ENCODE assay signal across 9 cellular contexts in the genomic region with DNA sequence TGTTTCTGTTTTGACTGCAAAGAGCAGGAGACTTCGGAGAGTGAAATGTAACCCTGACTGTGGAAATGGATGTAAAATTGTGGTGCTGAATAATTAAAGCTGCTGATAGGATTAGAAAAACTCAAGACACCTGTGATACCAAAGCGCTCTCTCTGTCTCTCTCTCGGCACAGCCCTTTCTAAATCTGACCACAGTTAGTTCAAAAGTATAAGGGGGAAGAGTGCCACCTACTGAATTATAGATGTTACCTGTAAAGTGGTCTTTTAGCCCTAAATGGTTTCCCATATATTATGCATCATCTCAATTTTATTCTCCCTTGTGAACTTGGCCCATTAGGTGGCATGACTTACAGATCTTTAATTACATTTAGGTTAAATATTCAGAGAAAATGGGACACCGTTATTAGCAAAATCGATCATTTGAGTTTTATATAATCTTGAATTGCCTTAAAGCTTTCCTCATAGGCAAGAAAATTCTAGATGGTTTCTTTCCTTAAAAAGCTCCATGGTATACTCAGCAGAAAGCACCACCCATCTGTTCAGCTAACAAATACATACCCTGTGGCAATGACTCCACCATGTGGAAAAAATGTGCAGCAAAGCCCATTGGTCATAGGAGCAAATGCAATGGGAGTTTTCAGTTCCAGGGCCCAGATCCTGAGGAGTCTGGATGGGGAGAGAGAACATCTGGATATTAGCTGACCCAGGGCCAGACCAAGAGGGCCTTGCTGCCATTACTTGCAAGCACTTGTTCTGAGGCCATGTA. TPM values are rescaled to one million over a fixed set of nuclear protein-coding genes. Genes with fewer than 3 reads are reported as not detected.
DNase-seq lines count a peak whose midpoint lies in the region; ATAC-seq, FAIRE-seq and TF ChIP-seq lines count a peak whose summit lies in the region.
"Had no signal": no experiment of that assay in that cellular context is flagged by ENCODE, and none has a peak within 500 bp of the region (broad histone marks: within the 10 kb centered on the region; RNA-seq: fewer than 3 reads in every experiment).

No MANE protein-coding gene starts in this region.

- H3K9me3 ChIP-seq in astrocyte (ENCODE audit: insufficient read depth, low read depth, low read length) (no peaks in the 10 kb centered on the region), kidney (ENCODE audit: control insufficient read depth in 1 of 2, low read length in 2 of 2) (no peaks in the 10 kb centered on the region)
- H3K9me3 ChIP-seq: BLaER1 had no signal

- H3K9me3 Mint-ChIP-seq in astrocyte (ENCODE audit: unreplicated experiment) = no peaks in the 10 kb centered on the region

- TF ChIP-seq CTCF in astrocyte (IDR thresholded peaks at IDR 0.05; ENCODE audit: insufficient read depth, low read depth, low read length) (peak; percentile 54), kidney (IDR thresholded peaks at IDR 0.05; ENCODE audit: borderline replicate concordance, extremely low read depth, insufficient read depth) (peak; percentile 28)

- DNase-seq in NCI-H1092 treated with DMSO at 0.1 percent for 48 hours (lab: John Stamatoyannopoulos, UW) (peak; percentile 7), NCI-H1092 (lab: John Stamatoyannopoulos, UW) (no peak), NCI-H1694 (lab: John Stamatoyannopoulos, UW) (peak; percentile 52), astrocyte (ENCODE audit: low read depth) (peak; percentile 45), kidney (no peak), SIG-M5 treated with dmso at 0.1 percent for 504 hours (lab: John Stamatoyannopoulos, UW; ENCODE audit: unreplicated experiment) (no peak)

- H3K27ac Mint-ChIP-seq in astrocyte (ENCODE audit: unreplicated experiment) = peak overlapping the region; percentile 4

- H3K9ac ChIP-seq in astrocyte (ENCODE audit: low read length) = no peak overlapping the region
- no peak overlapping the region for H3K9ac ChIP-seq in kidney (ENCODE audit: low read length in 2 of 2)

- FAIRE-seq in astrocyte (lab: Jason Lieb, UNC) (no peak), kidney (lab: Jason Lieb, UNC) (no peak)

- peaks cover 4% of the 10 kb centered on the region for H3K4me1 Mint-ChIP-seq in astrocyte (ENCODE audit: low read depth, unreplicated experiment)

- peaks cover 33% of the 10 kb centered on the region for H4K20me1 ChIP-seq in astrocyte (ENCODE audit: insufficient read depth, low read length)
- H4K20me1 ChIP-seq: BLaER1 had no signal

- H3K36me3 ChIP-seq in astrocyte (ENCODE audit: insufficient read depth, low read length) (peaks cover 70% of the 10 kb centered on the region), kidney (ENCODE audit: control insufficient read depth in 1 of 2, insufficient read depth in 2 of 2, low read length in 2 of 2) (peaks cover 45 to 66% of the 10 kb centered on the region in 2 donors)

- H3K27ac ChIP-seq in astrocyte (ENCODE audit: low read depth, low read length) = no peak overlapping the region
- H3K27ac ChIP-seq in kidney (ENCODE audit: low read depth in 2 of 2, low read length in 2 of 2) = no peak overlapping the region
- H3K27ac ChIP-seq: BLaER1 had no signal

- H3K79me2 ChIP-seq in astrocyte (ENCODE audit: insufficient read depth, low read length) = peaks cover 4% of the 10 kb centered on the region

- no peak overlapping the region for H2AFZ ChIP-seq in astrocyte (ENCODE audit: low read depth, low read length)

- no peak overlapping the region for H3K4me2 ChIP-seq in astrocyte (ENCODE audit: low read length)
- H3K4me2 ChIP-seq: BLaER1 had no signal

- no peaks in the 10 kb centered on the region for H3K27me3 Mint-ChIP-seq in astrocyte (ENCODE audit: low read depth, unreplicated experiment)

- no peak for ATAC-seq in activated CD4-positive, CD25-positive, alpha-beta regulatory T cell treated with anti-CD3 and anti-CD28 coated beads, Interleukin-2, amount 50 U/mL, for 24 hours
- ATAC-seq in HG02852 (IDR thresholded peaks at IDR 0.05; ENCODE audit: unreplicated experiment) = no peak

- peaks cover 8% of the 10 kb centered on the region for H3K4me1 ChIP-seq in astrocyte (ENCODE audit: insufficient read depth, low read length)
- H3K4me1 ChIP-seq in kidney (ENCODE audit: control insufficient read depth in 1 of 2, insufficient read depth in 1 of 2, low read depth in 1 of 2, low read length in 2 of 2) = no peaks in the 10 kb centered on the region
- H3K4me1 ChIP-seq: BLaER1 had no signal

- H3K4me3 Mint-ChIP-seq in astrocyte (ENCODE audit: unreplicated experiment) = no peak overlapping the region

- H3K36me3 Mint-ChIP-seq in astrocyte (ENCODE audit: low read depth, unreplicated experiment) = peaks cover 7% of the 10 kb centered on the region

- H3K4me3 ChIP-seq in astrocyte (ENCODE audit: insufficient read depth, low read depth, low read length) (no peak overlapping the region), kidney (ENCODE audit: low read length in 2 of 2) (no peak overlapping the region)
- H3K4me3 ChIP-seq: BLaER1 had no signal

- no peaks in the 10 kb centered on the region for H3K27me3 ChIP-seq in astrocyte (ENCODE audit: insufficient read depth, low read length)
- H3K27me3 ChIP-seq: BLaER1 had no signal

- intact Hi-C loops in kidney (cut with DNase I) = no loop called here

RNA-seq across cellular contexts. Expression of gene RFC5, which starts 18.1 kb away (rescaled TPM):
- total RNA-seq in astrocyte = 4.6 and 5.8 TPM in 2 replicates
- 13.0 TPM for total RNA-seq in kidney
- 7.0 TPM for polyA plus RNA-seq in kidney (ENCODE audit: insufficient read depth, low read depth, low replicate concordance)

RNA-seq across cellular contexts. Expression of gene WSB2, which starts 26.4 kb away (rescaled TPM):
- total RNA-seq in astrocyte (98.7 and 113 TPM in 2 replicates), kidney (72.5 TPM)
- polyA plus RNA-seq in kidney (ENCODE audit: insufficient read depth, low read depth, low replicate concordance) = 48.8 TPM

Comparison
In these comparisons a context has a peak if more than half of its experiments do, and no peak if none do; other contexts are left out.
1. DNase-seq: peak in NCI-H1092 treated with DMSO at 0.1 percent for 48 hours (single experiment), NCI-H1694 (single experiment) and astrocyte (single experiment); none in NCI-H1092 (single experiment), kidney (single experiment) and SIG-M5 treated with dmso at 0.1 percent for 504 hours (single experiment).